Comparison of ENCODE assay signal across 8 cellular contexts in the genomic region with DNA sequence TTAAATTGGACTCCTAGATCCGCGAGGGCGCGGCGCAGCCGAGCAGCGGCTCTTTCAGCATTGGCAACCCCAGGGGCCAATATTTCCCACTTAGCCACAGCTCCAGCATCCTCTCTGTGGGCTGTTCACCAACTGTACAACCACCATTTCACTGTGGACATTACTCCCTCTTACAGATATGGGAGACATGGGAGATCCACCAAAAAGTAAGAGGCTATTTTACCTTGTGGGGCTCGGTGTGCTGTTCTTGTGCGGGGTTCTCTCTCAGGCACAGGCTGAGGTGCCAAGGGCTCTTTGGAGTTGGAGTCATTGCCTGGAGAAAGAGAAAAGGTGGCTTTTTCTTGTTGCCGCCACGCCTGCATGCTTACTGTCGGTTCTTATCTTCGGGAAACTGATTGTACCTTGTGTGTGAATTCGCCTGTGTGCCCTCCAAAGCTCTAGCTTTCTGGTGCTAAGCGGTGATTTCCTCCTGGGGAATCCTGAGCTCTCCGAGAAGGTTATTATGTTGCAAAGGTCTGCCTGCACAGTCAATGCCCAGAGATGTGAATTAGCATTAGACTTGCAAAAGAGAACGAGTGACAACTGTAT. TPM values are rescaled to one million over a fixed set of nuclear protein-coding genes. Genes with fewer than 3 reads are reported as not detected.
DNase-seq lines count a peak whose midpoint lies in the region; ATAC-seq and TF ChIP-seq lines count a peak whose summit lies in the region.
"Had no signal": no experiment of that assay in that cellular context is flagged by ENCODE, and none has a peak within 500 bp of the region (broad histone marks: within the 10 kb centered on the region; RNA-seq: fewer than 3 reads in every experiment).

No MANE protein-coding gene starts in this region.

- DNase-seq in HCT116 (ENCODE audit: low read depth, low spot score) (no peak), RWPE2 (ENCODE audit: low spot score) (no peak), fibroblast of pulmonary artery (ENCODE audit: low read depth) (no peak), A172 (ENCODE audit: low spot score) (no peak), ecto neural progenitor cell (ENCODE audit: low spot score) (no peak), middle frontal gyrus (ENCODE audit: extremely low spot score, low spot score) (no peak)

- H3K36me3 ChIP-seq in HCT116 (ENCODE audit: control insufficient read depth in 1 of 2, insufficient read depth in 2 of 2, low read length in 2 of 2) (no peaks in the 10 kb centered on the region), RWPE2 (ENCODE audit: low read depth) (no peaks in the 10 kb centered on the region), skeletal muscle satellite cell (ENCODE audit: insufficient read depth, low read length) (no peaks in the 10 kb centered on the region)

- H3K4me1 ChIP-seq in HCT116 (ENCODE audit: control insufficient read depth in 1 of 2, insufficient read depth in 2 of 2, low read length in 2 of 2) (no peaks in the 10 kb centered on the region; a peak in 1 of 4 replicates), RWPE2 (ENCODE audit: insufficient read depth, poor library complexity, severe bottlenecking) (peaks cover 25% of the 10 kb centered on the region), skeletal muscle satellite cell (ENCODE audit: control insufficient read depth, insufficient read depth, low read length) (no peaks in the 10 kb centered on the region)

- TSS peak; percentile 44 for BruUV-seq in HCT116 (replicated peaks; lab: Mats Ljungman, UMichigan)

- H3K4me2 ChIP-seq in HCT116 (ENCODE audit: low read length) (peak overlapping the region; percentile 75), skeletal muscle satellite cell (ENCODE audit: low read length) (peak overlapping the region; percentile 77)

- H4K20me1 ChIP-seq in HCT116 (ENCODE audit: insufficient read depth) = no peaks in the 10 kb centered on the region

- H3K9me2 ChIP-seq in HCT116 (ENCODE audit: insufficient read depth) = no peaks in the 10 kb centered on the region

- no peak for TF ChIP-seq RAD21 in HCT116 (IDR thresholded peaks at IDR 0.05; ENCODE audit: low read depth)

- intact Hi-C loops in HCT116 (cut with micrococcal nuclease) = loop anchor here (5.0 kb wide), 2 partner anchors 579 to 1174 kb away; no protein-coding TSS in a partner anchor

- peak overlapping the region; percentile 55; the same call in 1 of the 2 replicates for H3K27ac ChIP-seq in HCT116 (ENCODE audit: low read depth, low read length)
- peak overlapping the region; percentile 73 for H3K27ac ChIP-seq in RWPE2 (ENCODE audit: poor library complexity, severe bottlenecking)
- H3K27ac ChIP-seq: HL-60 had no signal

- TF ChIP-seq CTCF in HCT116 (IDR thresholded peaks at IDR 0.05 in 2 of 3, conservative IDR thresholded peaks at IDR 0.05 in 1 of 3; ENCODE audit: borderline replicate concordance in 1 of 3, insufficient read depth in 1 of 3, low read depth in 2 of 3, low read length in 2 of 3) (no peak), RWPE2 (IDR thresholded peaks at IDR 0.05; ENCODE audit: poor library complexity, severe bottlenecking) (no peak), fibroblast of pulmonary artery (IDR thresholded peaks at IDR 0.05; ENCODE audit: low read length, missing control alignments) (no peak)

- no peak for TF ChIP-seq POLR2A in HCT116 (IDR thresholded peaks at IDR 0.05; ENCODE audit: borderline replicate concordance, extremely low read depth, insufficient read depth, insufficient read length)

- H2AFZ ChIP-seq in HCT116 (ENCODE audit: low read depth, low read length, poor library complexity, severe bottlenecking) = peak overlapping the region; percentile 49

- H3K4me3 ChIP-seq in HCT116 (replicated peaks in 1 of 2; ENCODE audit: low read depth in 1 of 2, low read length in 2 of 2) (peak overlapping the region; percentile 60 to 73), RWPE2 (ENCODE audit: severe bottlenecking) (peak overlapping the region; percentile 85), fibroblast of pulmonary artery (replicated peaks; ENCODE audit: low read depth, low read length) (peak overlapping the region; percentile 42), skeletal muscle satellite cell (ENCODE audit: low read length) (peak overlapping the region; percentile 59)

- RAD21 ChIA-PET in HCT116 (lab: Charles Lee; ENCODE audit: low non-redundant PET in 1 of 2, low total read pairs in 2 of 2, uncharacterized antibody in 2 of 2, unreplicated experiment in 2 of 2) = no interaction called here

- H3K27me3 ChIP-seq in HCT116 (ENCODE audit: insufficient read depth, low read length) = no peaks in the 10 kb centered on the region
- H3K27me3 ChIP-seq in RWPE2 (ENCODE audit: insufficient read depth, poor library complexity, severe bottlenecking) = no peaks in the 10 kb centered on the region
- H3K27me3 ChIP-seq in skeletal muscle satellite cell (ENCODE audit: control insufficient read depth, insufficient read depth, low read length) = peaks cover 88% of the 10 kb centered on the region

- H3K9ac ChIP-seq in HCT116 (ENCODE audit: low read length) (peak overlapping the region; percentile 69), skeletal muscle satellite cell (ENCODE audit: low read depth, low read length) (no peak overlapping the region)

- H3K79me2 ChIP-seq in HCT116 (ENCODE audit: insufficient read depth, low read length) = no peaks in the 10 kb centered on the region

- ATAC-seq in HCT116 (peak; percentile 54), RWPE2 (ENCODE audit: low read depth) (peak; percentile 6)

- CTCF ChIA-PET in HCT116 (lab: Charles Lee) = interaction anchor here (0.7 to 0.9 kb wide), 2 partner anchors 304 to 420 kb away, joined by 3 read pairs; no protein-coding TSS in a partner anchor

- POLR2A ChIA-PET in HCT116 (lab: Charles Lee) = interaction anchor here (0.9 kb wide), 1 partner anchor 21 kb away, joined by 3 read pairs; no protein-coding TSS in a partner anchor

- H3K9me3 ChIP-seq in HCT116 (ENCODE audit: control insufficient read depth in 1 of 2, insufficient read depth in 1 of 2, low read depth in 1 of 2, low read length in 2 of 2) (no peaks in the 10 kb centered on the region), RWPE2 (ENCODE audit: severe bottlenecking) (no peaks in the 10 kb centered on the region), skeletal muscle satellite cell (replicated peaks; ENCODE audit: low read length) (no peaks in the 10 kb centered on the region)

TF ChIP-seq in HCT116, 20 proteins besides CTCF, POLR2A, EP300 and RAD21:
- no peak for TF ChIP-seq CBX3 (IDR thresholded peaks at IDR 0.05; ENCODE audit: low read depth)
- TF ChIP-seq, protein P1, sequence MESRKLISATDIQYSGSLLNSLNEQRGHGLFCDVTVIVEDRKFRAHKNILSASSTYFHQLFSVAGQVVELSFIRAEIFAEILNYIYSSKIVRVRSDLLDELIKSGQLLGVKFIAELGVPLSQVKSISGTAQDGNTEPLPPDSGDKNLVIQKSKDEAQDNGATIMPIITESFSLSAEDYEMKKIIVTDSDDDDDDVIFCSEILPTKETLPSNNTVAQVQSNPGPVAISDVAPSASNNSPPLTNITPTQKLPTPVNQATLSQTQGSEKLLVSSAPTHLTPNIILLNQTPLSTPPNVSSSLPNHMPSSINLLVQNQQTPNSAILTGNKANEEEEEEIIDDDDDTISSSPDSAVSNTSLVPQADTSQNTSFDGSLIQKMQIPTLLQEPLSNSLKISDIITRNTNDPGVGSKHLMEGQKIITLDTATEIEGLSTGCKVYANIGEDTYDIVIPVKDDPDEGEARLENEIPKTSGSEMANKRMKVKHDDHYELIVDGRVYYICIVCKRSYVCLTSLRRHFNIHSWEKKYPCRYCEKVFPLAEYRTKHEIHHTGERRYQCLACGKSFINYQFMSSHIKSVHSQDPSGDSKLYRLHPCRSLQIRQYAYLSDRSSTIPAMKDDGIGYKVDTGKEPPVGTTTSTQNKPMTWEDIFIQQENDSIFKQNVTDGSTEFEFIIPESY (IDR thresholded peaks at IDR 0.05; ENCODE audit: extremely low read depth, insufficient replicate concordance, low read length) = no peak
- TF ChIP-seq, protein P2, sequence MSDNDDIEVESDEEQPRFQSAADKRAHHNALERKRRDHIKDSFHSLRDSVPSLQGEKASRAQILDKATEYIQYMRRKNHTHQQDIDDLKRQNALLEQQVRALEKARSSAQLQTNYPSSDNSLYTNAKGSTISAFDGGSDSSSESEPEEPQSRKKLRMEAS (IDR thresholded peaks at IDR 0.05) = no peak

RNA-seq across cellular contexts. Expression of a gene that starts 0.3 kb away (rescaled TPM):
- 1.3 TPM for total RNA-seq in HCT116 (2021; ENCODE audit: unreplicated experiment)
- 0.48 and 0.54 TPM in 2 replicates for polyA plus RNA-seq in HCT116 (2012)
- total RNA-seq in skeletal muscle satellite cell (2012; rRNA removed) = not detected in 2 replicates
- not detected in 2 replicates for total RNA-seq in A172 (2014; rRNA removed; shearing (Covaris generic))
